In the genomic region with DNA sequence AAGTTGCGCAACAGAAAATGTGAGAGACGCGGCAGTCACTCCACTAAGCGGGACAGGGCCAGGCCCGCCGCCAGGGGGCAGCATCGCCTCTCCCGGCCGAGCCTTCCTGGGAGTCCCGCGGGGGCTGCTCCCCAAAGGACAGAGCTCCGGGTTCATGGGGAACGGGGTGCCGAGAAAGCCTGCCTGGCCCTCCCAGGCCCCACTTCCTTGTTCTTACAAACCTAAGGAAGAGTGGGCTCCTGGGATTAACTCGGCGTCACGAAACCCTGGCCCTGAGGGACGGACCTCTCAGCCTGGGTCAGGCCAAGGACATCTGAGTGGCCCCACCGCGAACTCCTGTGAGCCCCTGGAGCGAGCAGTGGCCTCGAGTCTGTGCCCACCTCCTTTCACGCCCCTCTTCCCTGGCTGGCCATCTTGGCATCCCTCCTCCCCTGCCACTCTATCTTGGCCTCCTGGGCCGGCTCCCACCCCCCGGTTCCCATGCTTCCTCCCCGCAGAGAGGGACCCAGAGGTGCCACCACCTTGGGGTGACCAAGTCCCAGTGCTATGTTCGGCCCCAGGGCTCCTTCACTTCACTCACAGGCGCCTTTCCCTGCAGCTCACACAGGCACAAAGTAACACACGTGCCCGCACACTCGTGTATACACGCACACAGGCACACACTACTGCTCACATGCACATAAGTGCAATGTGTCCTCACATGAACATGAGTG, we compare ENCODE assay signal across 1 cellular context.
TF ChIP-seq lines count a peak whose summit lies in the region.

No MANE protein-coding gene starts in this region.

TF ChIP-seq in IMR-90, 13 proteins besides CTCF, POLR2A, EP300 and RAD21 (continued from another document):
- TF ChIP-seq, protein P1, sequence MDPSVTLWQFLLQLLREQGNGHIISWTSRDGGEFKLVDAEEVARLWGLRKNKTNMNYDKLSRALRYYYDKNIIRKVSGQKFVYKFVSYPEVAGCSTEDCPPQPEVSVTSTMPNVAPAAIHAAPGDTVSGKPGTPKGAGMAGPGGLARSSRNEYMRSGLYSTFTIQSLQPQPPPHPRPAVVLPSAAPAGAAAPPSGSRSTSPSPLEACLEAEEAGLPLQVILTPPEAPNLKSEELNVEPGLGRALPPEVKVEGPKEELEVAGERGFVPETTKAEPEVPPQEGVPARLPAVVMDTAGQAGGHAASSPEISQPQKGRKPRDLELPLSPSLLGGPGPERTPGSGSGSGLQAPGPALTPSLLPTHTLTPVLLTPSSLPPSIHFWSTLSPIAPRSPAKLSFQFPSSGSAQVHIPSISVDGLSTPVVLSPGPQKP (IDR thresholded peaks at IDR 0.05; ENCODE audit: borderline replicate concordance, low read depth, low read length), result no peak
- TF ChIP-seq, protein P2, sequence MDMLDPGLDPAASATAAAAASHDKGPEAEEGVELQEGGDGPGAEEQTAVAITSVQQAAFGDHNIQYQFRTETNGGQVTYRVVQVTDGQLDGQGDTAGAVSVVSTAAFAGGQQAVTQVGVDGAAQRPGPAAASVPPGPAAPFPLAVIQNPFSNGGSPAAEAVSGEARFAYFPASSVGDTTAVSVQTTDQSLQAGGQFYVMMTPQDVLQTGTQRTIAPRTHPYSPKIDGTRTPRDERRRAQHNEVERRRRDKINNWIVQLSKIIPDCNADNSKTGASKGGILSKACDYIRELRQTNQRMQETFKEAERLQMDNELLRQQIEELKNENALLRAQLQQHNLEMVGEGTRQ (IDR thresholded peaks at IDR 0.05; ENCODE audit: low read depth, low read length), result no peak
